Comparison of ENCODE assay signal across 8 cellular contexts in genomic region chr12:117188961-117189724, GRCh38. TPM values are rescaled to one million over a fixed set of nuclear protein-coding genes. Genes with fewer than 3 reads are reported as not detected.
DNase-seq lines count a peak whose midpoint lies in the region; ATAC-seq, FAIRE-seq and TF ChIP-seq lines count a peak whose summit lies in the region.

No MANE protein-coding gene starts in this region.

- no peak for TF ChIP-seq CTCF in mammary epithelial cell (conservative IDR thresholded peaks at IDR 0.05 in 1 of 2, IDR thresholded peaks at IDR 0.05 in 1 of 2; ENCODE audit: extremely low read depth in 1 of 2, insufficient read depth in 1 of 2, low read depth in 1 of 2, low read length in 2 of 2)
- TF ChIP-seq CTCF in kidney (IDR thresholded peaks at IDR 0.05; ENCODE audit: borderline replicate concordance, extremely low read depth, insufficient read depth): no peak

- in situ Hi-C loops in mammary epithelial cell (cut with MboI; ENCODE audit: low sequenced_read_pairs in 2 of 2): no loop called here

- dilution Hi-C loops in mammary epithelial cell (cut with HindIII; ENCODE audit: low sequenced_read_pairs): no loop called here

- H3K9me3 ChIP-seq in BLaER1 (peaks cover 18% of the 10 kb centered on the region), HUES6 (ENCODE audit: control insufficient read depth, insufficient read depth, low read depth, low read length) (0 out of 2 replicates have a peak, but pooled peaks cover 3% of the 10 kb centered on the region), mammary epithelial cell (replicated peaks; ENCODE audit: insufficient read depth, low read length) (no peaks in the 10 kb centered on the region), kidney (ENCODE audit: control insufficient read depth in 1 of 2, low read length in 2 of 2) (no peaks in the 10 kb centered on the region)

- H3K9ac ChIP-seq in BLaER1 (peak overlapping the region; percentile 90), HUES6 (ENCODE audit: low read length) (peak overlapping the region; percentile 97), mammary epithelial cell (ENCODE audit: insufficient read depth, low read length) (peak overlapping the region; percentile 67), kidney (ENCODE audit: low read length in 2 of 2) (peak overlapping the region; percentile 82 to 88)

- intact Hi-C loops in mammary epithelial cell (cut with micrococcal nuclease) (no loop called here), kidney (cut with DNase I) (no loop called here)

- 4% methylated on average over 18 of the region's 25 CpGs for WGBS in mammary epithelial cell (ENCODE audit: low coverage, missing lambda C conversion rate)

- peak overlapping the region; percentile 92 for H3K4me2 ChIP-seq in BLaER1
- H3K4me2 ChIP-seq in mammary epithelial cell (ENCODE audit: insufficient read depth, low read depth, low read length): peak overlapping the region; percentile 94

- H4K20me1 ChIP-seq in BLaER1 (peaks cover 17% of the 10 kb centered on the region), mammary epithelial cell (ENCODE audit: insufficient read depth, low read length) (no peaks in the 10 kb centered on the region)

- CTCF ChIA-PET in mammary epithelial cell (lab: Charles Lee; ENCODE audit: low non-redundant PET): no interaction called here

- H3K4me3 ChIP-seq in BLaER1: peak overlapping the region; percentile 87
- H3K4me3 ChIP-seq in HUES6 (ENCODE audit: low read depth, low read length): peak overlapping the region; percentile 100
- peak overlapping the region; percentile 94 to 97 (median 96) for H3K4me3 ChIP-seq in mammary epithelial cell (replicated peaks in 1 of 3; ENCODE audit: insufficient read depth in 1 of 3, low read depth in 2 of 3, low read length in 3 of 3)
- H3K4me3 ChIP-seq in kidney (ENCODE audit: low read length in 2 of 2): peak overlapping the region; percentile 84 to 86
- H3K4me3 ChIP-seq in skin epidermis: peak overlapping the region; percentile 66 to 91 (median 78)

- no TSS peak for BruUV-seq in mammary epithelial cell (replicated peaks; lab: Mats Ljungman, UMichigan)

- H3K36me3 ChIP-seq in BLaER1: peaks cover 40% of the 10 kb centered on the region
- H3K36me3 ChIP-seq in HUES6 (ENCODE audit: control insufficient read depth, insufficient read depth, low read length): peaks cover 34% of the 10 kb centered on the region
- H3K36me3 ChIP-seq in mammary epithelial cell (ENCODE audit: insufficient read depth, low read length): peaks cover 8% of the 10 kb centered on the region
- H3K36me3 ChIP-seq in kidney (ENCODE audit: control insufficient read depth in 1 of 2, insufficient read depth in 2 of 2, low read length in 2 of 2): peaks cover 9 to 11% of the 10 kb centered on the region in 2 donors

- peak overlapping the region; percentile 86; the same call in 1 of the 2 replicates for H3K27ac ChIP-seq in BLaER1
- H3K27ac ChIP-seq in HUES6 (ENCODE audit: low read depth, low read length): no peak overlapping the region
- peak overlapping the region; percentile 51 for H3K27ac ChIP-seq in mammary epithelial cell (ENCODE audit: insufficient read depth, low read depth, low read length)
- peak overlapping the region; percentile 77 to 82 for H3K27ac ChIP-seq in kidney (ENCODE audit: low read depth in 2 of 2, low read length in 2 of 2)
- peak overlapping the region in 12 of 21 experiments; percentile 4 to 88 (median 74) for H3K27ac ChIP-seq in skin epidermis

- peak; percentile 24 for DNase-seq in mammary epithelial cell
- no peak for DNase-seq in kidney
- no peak for DNase-seq in NOMO-1 treated with dmso at 0.1 percent for 144 hours (lab: John Stamatoyannopoulos, UW; ENCODE audit: unreplicated experiment)

- H3K4me1 ChIP-seq in BLaER1 (peaks cover 20% of the 10 kb centered on the region), HUES6 (ENCODE audit: control insufficient read depth, insufficient read depth, low read length) (peaks cover 7% of the 10 kb centered on the region; the same call in 1 of the 2 replicates), mammary epithelial cell (ENCODE audit: insufficient read depth, low read length) (peaks cover 10% of the 10 kb centered on the region), kidney (ENCODE audit: control insufficient read depth in 1 of 2, insufficient read depth in 1 of 2, low read depth in 1 of 2, low read length in 2 of 2) (peaks cover 5 to 8% of the 10 kb centered on the region in 2 donors)

- FAIRE-seq in kidney (lab: Jason Lieb, UNC): no peak

- H3K27me3 ChIP-seq in BLaER1: no peaks in the 10 kb centered on the region
- peaks cover 7% of the 10 kb centered on the region for H3K27me3 ChIP-seq in HUES6 (ENCODE audit: control insufficient read depth, insufficient read depth, low read length)
- H3K27me3 ChIP-seq in mammary epithelial cell (ENCODE audit: insufficient read depth, low read length): no peaks in the 10 kb centered on the region

- peaks cover 34% of the 10 kb centered on the region for H3K79me2 ChIP-seq in mammary epithelial cell (ENCODE audit: insufficient read depth, low read length)

- H2AFZ ChIP-seq in mammary epithelial cell (ENCODE audit: low read depth, low read length): peak overlapping the region; percentile 97

- ATAC-seq in GM21447 (IDR thresholded peaks at IDR 0.05; ENCODE audit: unreplicated experiment): no peak
- ATAC-seq in HG03139 (IDR thresholded peaks at IDR 0.05; ENCODE audit: unreplicated experiment): no peak

RNA-seq across cellular contexts. Expression of gene FBXO21, which starts 1.1 kb away (rescaled TPM):
- total RNA-seq in mammary epithelial cell: 10 to 100 TPM; 33.7 to 56.2 TPM
- 41.9 TPM for polyA plus RNA-seq in mammary epithelial cell
- polyA minus RNA-seq in mammary epithelial cell: 67.7 TPM
- total RNA-seq in kidney: 45.0 TPM
- 28.9 TPM for polyA plus RNA-seq in kidney (ENCODE audit: insufficient read depth, low read depth, low replicate concordance)
